In genomic region chr10:84360634-84361365, GRCh38 we compare ENCODE assay signal across 9 cellular contexts. TPM values are rescaled to one million over a fixed set of nuclear protein-coding genes. Genes with fewer than 3 reads are reported as not detected.
DNase-seq lines count a peak whose midpoint lies in the region; ATAC-seq and TF ChIP-seq lines count a peak whose summit lies in the region.
"Had no signal": no experiment of that assay in that cellular context is flagged by ENCODE, and none has a peak within 500 bp of the region (broad histone marks: within the 10 kb centered on the region; RNA-seq: fewer than 3 reads in every experiment).

No MANE protein-coding gene starts in this region.

- H3K27ac ChIP-seq in HEK293 (ENCODE audit: extremely low read depth, low read depth, low read length) (no peak overlapping the region), body of pancreas (peak overlapping the region in 3 of 4 donors; percentile 8 to 40 (median 31))

- H3K4me3 Mint-ChIP-seq in stimulated activated naive B cell treated with anti-CD40 and anti-IgM and Interleukin-4, amounts not matched to agents 10 μg/mL and 1 μg/mL and 100 μg/mL, for 72 hours: peak overlapping the region in 1 of 2 donors; percentile 22
- no peak overlapping the region for H3K4me3 Mint-ChIP-seq in stimulated activated memory B cell treated with anti-CD40 and anti-IgM and Interleukin-4, amounts not matched to agents 10 μg/mL and 1 μg/mL and 100 μg/mL, for 72 hours

- DNase-seq in body of pancreas: no peak
- peak; percentile 11 for DNase-seq in kidney glomerular epithelial cell (lab: John Stamatoyannopoulos, UW)
- DNase-seq in stimulated activated naive B cell treated with anti-CD40 and anti-IgM and Interleukin-4, amounts not matched to agents 10 μg/mL and 1 μg/mL and 100 μg/mL, for 72 hours: no peak
- no peak for DNase-seq in NCI-H1417 treated with DMSO at 0.1 percent for 48 hours (lab: John Stamatoyannopoulos, UW)
- DNase-seq in activated CD4-positive, alpha-beta T cell treated with anti-CD3 and anti-CD28 coated beads, Interleukin-2, amount 50 U/mL, for 48 hours: no peak
- no peak for DNase-seq in SKM-1 treated with dmso at 0.1 percent for 144 hours (lab: John Stamatoyannopoulos, UW; ENCODE audit: unreplicated experiment)
- DNase-seq: NCI-H774 had no signal

- 37 to 50% methylated on average over 6 of the region's 6 CpGs for WGBS in body of pancreas, 2 donors

- H3K27me3 Mint-ChIP-seq in stimulated activated naive B cell treated with anti-CD40 and anti-IgM and Interleukin-4, amounts not matched to agents 10 μg/mL and 1 μg/mL and 100 μg/mL, for 72 hours: no peaks in the 10 kb centered on the region
- H3K27me3 Mint-ChIP-seq in stimulated activated memory B cell treated with anti-CD40 and anti-IgM and Interleukin-4, amounts not matched to agents 10 μg/mL and 1 μg/mL and 100 μg/mL, for 72 hours: no peaks in the 10 kb centered on the region

- peaks cover 33 to 60% of the 10 kb centered on the region in 2 donors for H3K4me1 Mint-ChIP-seq in stimulated activated naive B cell treated with anti-CD40 and anti-IgM and Interleukin-4, amounts not matched to agents 10 μg/mL and 1 μg/mL and 100 μg/mL, for 72 hours
- H3K4me1 Mint-ChIP-seq in stimulated activated memory B cell treated with anti-CD40 and anti-IgM and Interleukin-4, amounts not matched to agents 10 μg/mL and 1 μg/mL and 100 μg/mL, for 72 hours: peaks cover 59% of the 10 kb centered on the region

- H3K36me3 ChIP-seq in HEK293 (ENCODE audit: control insufficient read depth in 2 of 2, insufficient read depth in 1 of 2, low read length in 2 of 2) (no peaks in the 10 kb centered on the region), body of pancreas (replicated peaks in 1 of 2; ENCODE audit: insufficient read depth in 1 of 2, low read depth in 2 of 2) (no peaks in the 10 kb centered on the region)

- TF ChIP-seq POLR2A in body of pancreas (IDR thresholded peaks at IDR 0.05): no peak

- H3K27ac Mint-ChIP-seq in stimulated activated naive B cell treated with anti-CD40 and anti-IgM and Interleukin-4, amounts not matched to agents 10 μg/mL and 1 μg/mL and 100 μg/mL, for 72 hours: peak overlapping the region; percentile 71
- no peak overlapping the region for H3K27ac Mint-ChIP-seq in stimulated activated memory B cell treated with anti-CD40 and anti-IgM and Interleukin-4, amounts not matched to agents 10 μg/mL and 1 μg/mL and 100 μg/mL, for 72 hours

- H3K36me3 Mint-ChIP-seq in stimulated activated naive B cell treated with anti-CD40 and anti-IgM and Interleukin-4, amounts not matched to agents 10 μg/mL and 1 μg/mL and 100 μg/mL, for 72 hours: peaks cover 3 to 8% of the 10 kb centered on the region in 2 donors
- peaks cover 13% of the 10 kb centered on the region for H3K36me3 Mint-ChIP-seq in stimulated activated memory B cell treated with anti-CD40 and anti-IgM and Interleukin-4, amounts not matched to agents 10 μg/mL and 1 μg/mL and 100 μg/mL, for 72 hours

- peak; percentile 33 for ATAC-seq in body of pancreas
- ATAC-seq in stimulated activated naive B cell treated with anti-CD40 and anti-IgM and Interleukin-4, amounts not matched to agents 10 μg/mL and 1 μg/mL and 100 μg/mL, for 72 hours (replicated peaks): peak; percentile 63
- ATAC-seq in stimulated activated memory B cell treated with anti-CD40 and anti-IgM and Interleukin-4, amounts not matched to agents 10 μg/mL and 1 μg/mL and 100 μg/mL, for 72 hours: no peak

- H3K4me1 ChIP-seq in HEK293 (ENCODE audit: control insufficient read depth, insufficient read depth, low read length): peaks cover 10% of the 10 kb centered on the region
- peaks cover 22% of the 10 kb centered on the region for H3K4me1 ChIP-seq in body of pancreas

- H3K9me3 ChIP-seq in HEK293 (ENCODE audit: control insufficient read depth, insufficient read depth, low read depth, low read length): no peaks in the 10 kb centered on the region
- H3K9me3 ChIP-seq in body of pancreas: no peaks in the 10 kb centered on the region

- TF ChIP-seq CTCF in HEK293 (tag by site-specific recombination; IDR thresholded peaks at IDR 0.05): no peak
- TF ChIP-seq CTCF in body of pancreas (IDR thresholded peaks at IDR 0.05): no peak

- intact Hi-C loops in body of pancreas (cut with DNase I): no loop called here

- H3K27me3 ChIP-seq in body of pancreas: no peaks in the 10 kb centered on the region

- no peaks in the 10 kb centered on the region for H3K9me3 Mint-ChIP-seq in stimulated activated naive B cell treated with anti-CD40 and anti-IgM and Interleukin-4, amounts not matched to agents 10 μg/mL and 1 μg/mL and 100 μg/mL, for 72 hours
- no peaks in the 10 kb centered on the region for H3K9me3 Mint-ChIP-seq in stimulated activated memory B cell treated with anti-CD40 and anti-IgM and Interleukin-4, amounts not matched to agents 10 μg/mL and 1 μg/mL and 100 μg/mL, for 72 hours

- CTCF ChIA-PET in HEK293 (lab: Yijun Ruan, JAX): interaction anchor here (0.7 to 3.2 kb wide), 4 partner anchors 8 to 73 kb away, joined by 3 to 18 read pairs (median 3); no protein-coding TSS in a partner anchor

- H3K4me3 ChIP-seq in HEK293 (ENCODE audit: low read depth, low read length) (peak overlapping the region; percentile 23), body of pancreas (no peak overlapping the region)

- POLR2A ChIA-PET in HEK293 (lab: Yijun Ruan, JAX): no interaction called here

TF ChIP-seq in HEK293, 187 proteins besides CTCF, POLR2A, EP300 and RAD21 (continues in another document):
- TF ChIP-seq, protein P1, sequence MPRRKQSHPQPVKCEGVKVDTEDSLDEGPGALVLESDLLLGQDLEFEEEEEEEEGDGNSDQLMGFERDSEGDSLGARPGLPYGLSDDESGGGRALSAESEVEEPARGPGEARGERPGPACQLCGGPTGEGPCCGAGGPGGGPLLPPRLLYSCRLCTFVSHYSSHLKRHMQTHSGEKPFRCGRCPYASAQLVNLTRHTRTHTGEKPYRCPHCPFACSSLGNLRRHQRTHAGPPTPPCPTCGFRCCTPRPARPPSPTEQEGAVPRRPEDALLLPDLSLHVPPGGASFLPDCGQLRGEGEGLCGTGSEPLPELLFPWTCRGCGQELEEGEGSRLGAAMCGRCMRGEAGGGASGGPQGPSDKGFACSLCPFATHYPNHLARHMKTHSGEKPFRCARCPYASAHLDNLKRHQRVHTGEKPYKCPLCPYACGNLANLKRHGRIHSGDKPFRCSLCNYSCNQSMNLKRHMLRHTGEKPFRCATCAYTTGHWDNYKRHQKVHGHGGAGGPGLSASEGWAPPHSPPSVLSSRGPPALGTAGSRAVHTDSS (tag by site-specific recombination; IDR thresholded peaks at IDR 0.05): no peak
- TF ChIP-seq ZNF629 (tag by site-specific recombination; IDR thresholded peaks at IDR 0.05) (no peak), REST (tag by site-specific recombination; IDR thresholded peaks at IDR 0.05) (no peak), ZNF548 (tag by site-specific recombination; IDR thresholded peaks at IDR 0.05) (no peak), ZNF302 (tag by site-specific recombination; IDR thresholded peaks at IDR 0.05; ENCODE audit: low read depth) (no peak), PRDM1 (tag by site-specific recombination; IDR thresholded peaks at IDR 0.05) (peak; percentile 17; the same call in 1 of the 2 replicates), ZNF791 (tag by site-specific recombination; IDR thresholded peaks at IDR 0.05) (no peak), ZNF175 (tag by site-specific recombination; IDR thresholded peaks at IDR 0.05) (no peak), YY2 (tag by site-specific recombination; IDR thresholded peaks at IDR 0.05) (no peak), ZNF335 (tag by site-specific recombination; conservative IDR thresholded peaks at IDR 0.05) (peak; percentile 69), ZSCAN16 (tag by site-specific recombination; IDR thresholded peaks at IDR 0.05) (no peak), ZNF366 (tag by site-specific recombination; conservative IDR thresholded peaks at IDR 0.05) (no peak)
- TF ChIP-seq, protein P2, sequence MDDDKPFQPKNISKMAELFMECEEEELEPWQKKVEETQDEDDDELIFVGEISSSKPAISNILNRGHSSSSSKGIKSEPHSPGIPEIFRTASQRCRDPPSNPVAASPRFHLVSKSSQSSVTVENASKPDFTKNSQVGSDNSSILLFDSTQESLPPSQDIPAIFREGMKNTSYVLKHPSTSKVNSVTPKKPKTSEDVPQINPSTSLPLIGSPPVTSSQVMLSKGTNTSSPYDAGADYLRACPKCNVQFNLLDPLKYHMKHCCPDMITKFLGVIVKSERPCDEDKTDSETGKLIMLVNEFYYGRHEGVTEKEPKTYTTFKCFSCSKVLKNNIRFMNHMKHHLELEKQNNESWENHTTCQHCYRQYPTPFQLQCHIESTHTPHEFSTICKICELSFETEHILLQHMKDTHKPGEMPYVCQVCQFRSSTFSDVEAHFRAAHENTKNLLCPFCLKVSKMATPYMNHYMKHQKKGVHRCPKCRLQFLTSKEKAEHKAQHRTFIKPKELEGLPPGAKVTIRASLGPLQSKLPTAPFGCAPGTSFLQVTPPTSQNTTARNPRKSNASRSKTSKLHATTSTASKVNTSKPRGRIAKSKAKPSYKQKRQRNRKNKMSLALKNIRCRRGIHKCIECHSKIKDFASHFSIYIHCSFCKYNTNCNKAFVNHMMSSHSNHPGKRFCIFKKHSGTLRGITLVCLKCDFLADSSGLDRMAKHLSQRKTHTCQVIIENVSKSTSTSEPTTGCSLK (tag by site-specific recombination; IDR thresholded peaks at IDR 0.05): no peak

RNA-seq across cellular contexts. Expression of gene CCSER2, which starts 32.4 kb away (rescaled TPM):
- total RNA-seq in body of pancreas: 10 to 100 TPM; 14.5 to 20.0 TPM
